8 cellular contexts compared by ENCODE assay signal in genomic region chr3:14403636-14404395, GRCh38. TPM values are rescaled to one million over a fixed set of nuclear protein-coding genes. Genes with fewer than 3 reads are reported as not detected.
DNase-seq lines count a peak whose midpoint lies in the region; ATAC-seq and TF ChIP-seq lines count a peak whose summit lies in the region.

No MANE protein-coding gene starts in this region.

- WGBS in heart right ventricle, 2 donors, result 14% methylated on average over 13 of the region's 13 CpGs

- no peaks in the 10 kb centered on the region for H3K9me3 ChIP-seq in CD4-positive, alpha-beta T cell (ENCODE audit: control insufficient read depth, low read length)
- H3K9me3 ChIP-seq in heart right ventricle, result no peaks in the 10 kb centered on the region

- intact Hi-C loops in CD4-positive, alpha-beta T cell (cut with DNase I, micrococcal nuclease), result loop anchor here (1.0 to 10.0 kb wide), 12 partner anchors 57 to 1562 kb away; partner anchors contain the start of genes LSM3 (in 2 of the 2), XPC (in 2 of the 2), CHCHD4 (in 1 of the 2) and NR2C2 (in 1 of the 2)
- intact Hi-C loops in activated CD4-positive, alpha-beta memory T cell treated with anti-CD3 and anti-CD28 coated beads for 36 hours (cut with micrococcal nuclease), result loop anchor here (2.0 to 5.0 kb wide), 2 partner anchors 225 to 543 kb away; partner anchors contain the start of genes LSM3, NR2C2 and XPC
- intact Hi-C loops in heart right ventricle (cut with DNase I), result loop anchor here in 8 of 10 donors (2.0 to 10.0 kb wide), 7 partner anchors 33 to 139 kb away; no protein-coding TSS in a partner anchor

- peaks cover 14 to 64% (median 29%) of the 10 kb centered on the region in 9 donors for H3K4me1 ChIP-seq in heart right ventricle

- peak overlapping the region; percentile 96 for H3K4me3 Mint-ChIP-seq in CD4-positive, alpha-beta T cell
- peak overlapping the region; percentile 99 for H3K4me3 Mint-ChIP-seq in activated CD4-positive, alpha-beta memory T cell treated with anti-CD3 and anti-CD28 coated beads for 36 hours

- no peaks in the 10 kb centered on the region for H3K27me3 ChIP-seq in CD4-positive, alpha-beta T cell (ENCODE audit: control insufficient read depth, insufficient read depth, low read length)
- peaks cover 0 to 17% (median 0%) of the 10 kb centered on the region in 7 donors for H3K27me3 ChIP-seq in heart right ventricle

- peaks cover 0 to 17% (median 0%) of the 10 kb centered on the region in 9 donors for H3K36me3 ChIP-seq in heart right ventricle

- POLR2A ChIA-PET in CD4-positive, alpha-beta T cell (lab: Charles Lee), result interaction anchor here (1.0 to 3.5 kb wide), 4 partner anchors 17 to 1562 kb away, joined by 3 to 107 read pairs (median 3); partner anchors contain the start of genes LSM3, RPL32 and XPC
- POLR2A ChIA-PET in activated CD4-positive, alpha-beta memory T cell treated with anti-CD3 and anti-CD28 coated beads for 36 hours (lab: Charles Lee), result interaction anchor here (1.8 to 3.3 kb wide), 2 partner anchors 29 to 54 kb away, joined by 6 to 50 read pairs; no protein-coding TSS in a partner anchor

- H3K27ac ChIP-seq in CD4-positive, alpha-beta T cell (ENCODE audit: low read depth, low read length), result peak overlapping the region; percentile 82
- peak overlapping the region; percentile 38 to 94 (median 86) for H3K27ac ChIP-seq in heart right ventricle

- H3K27ac Mint-ChIP-seq in CD4-positive, alpha-beta T cell, result peak overlapping the region; percentile 90
- H3K27ac Mint-ChIP-seq in activated CD4-positive, alpha-beta memory T cell treated with anti-CD3 and anti-CD28 coated beads for 36 hours, result no peak overlapping the region

- DNase-seq in CD4-positive, alpha-beta T cell, result no peak
- DNase-seq in HuH-7.5 (ENCODE audit: low spot score) (peak; percentile 64), heart right ventricle (peak; percentile 69 to 71), retina (peak; percentile 62), 8988T (no peak)
- DNase-seq in activated CD4-positive, alpha-beta memory T cell treated with anti-CD3 and anti-CD28 coated beads for 36 hours, result no peak

- no peak for TF ChIP-seq CTCF in CD4-positive, alpha-beta T cell (IDR thresholded peaks at IDR 0.05)
- no peak for TF ChIP-seq CTCF in heart right ventricle (IDR thresholded peaks at IDR 0.05)

- peak overlapping the region; percentile 52 to 87 (median 72) for H3K4me3 ChIP-seq in heart right ventricle

- ATAC-seq in CD4-positive, alpha-beta T cell (ENCODE audit: poor library complexity), result no peak
- ATAC-seq in heart right ventricle (peak; percentile 12 to 70 (median 62)), HG02623 (IDR thresholded peaks at IDR 0.05; ENCODE audit: unreplicated experiment) (no peak), GM18907 (IDR thresholded peaks at IDR 0.05; ENCODE audit: unreplicated experiment) (no peak)

- H3K36me3 Mint-ChIP-seq in CD4-positive, alpha-beta T cell (ENCODE audit: low read depth), result peaks cover 20% of the 10 kb centered on the region
- peaks cover 10% of the 10 kb centered on the region for H3K36me3 Mint-ChIP-seq in activated CD4-positive, alpha-beta memory T cell treated with anti-CD3 and anti-CD28 coated beads for 36 hours

- no peaks in the 10 kb centered on the region for H3K27me3 Mint-ChIP-seq in CD4-positive, alpha-beta T cell
- H3K27me3 Mint-ChIP-seq in activated CD4-positive, alpha-beta memory T cell treated with anti-CD3 and anti-CD28 coated beads for 36 hours, result no peaks in the 10 kb centered on the region

- peaks cover 50% of the 10 kb centered on the region for H3K4me1 Mint-ChIP-seq in CD4-positive, alpha-beta T cell (ENCODE audit: low read depth)
- H3K4me1 Mint-ChIP-seq in activated CD4-positive, alpha-beta memory T cell treated with anti-CD3 and anti-CD28 coated beads for 36 hours (ENCODE audit: low read depth), result peaks cover 33% of the 10 kb centered on the region

- CTCF ChIA-PET in CD4-positive, alpha-beta T cell (lab: Charles Lee), result interaction anchor here (1.0 to 4.7 kb wide), 4 partner anchors 21 to 65 kb away, joined by 3 to 42 read pairs (median 20); no protein-coding TSS in a partner anchor
- CTCF ChIA-PET in activated CD4-positive, alpha-beta memory T cell treated with anti-CD3 and anti-CD28 coated beads for 36 hours (lab: Charles Lee), result interaction anchor here (1.0 to 1.7 kb wide), 4 partner anchors 18 to 200 kb away, joined by 3 to 7 read pairs (median 5); no protein-coding TSS in a partner anchor

- H3K9me3 Mint-ChIP-seq in CD4-positive, alpha-beta T cell, result no peaks in the 10 kb centered on the region
- H3K9me3 Mint-ChIP-seq in activated CD4-positive, alpha-beta memory T cell treated with anti-CD3 and anti-CD28 coated beads for 36 hours, result no peaks in the 10 kb centered on the region

RNA-seq across cellular contexts. Expression of gene SLC6A6, which starts 1.4 kb away (rescaled TPM):
- 10 to 100 TPM; 27.8 to 31.2 TPM for total RNA-seq in CD4-positive, alpha-beta T cell
- 10 to 100 TPM; 44.0 to 45.1 TPM for total RNA-seq in activated CD4-positive, alpha-beta memory T cell treated with anti-CD3 and anti-CD28 coated beads for 36 hours
- total RNA-seq in heart right ventricle, result 10 to 100 TPM; 11.4 to 68.7 (median 44.0) TPM
- 10 to 100 TPM in 1 of 2 donors, 1 to 10 TPM in 1; 7.7 to 55.4 TPM for polyA plus RNA-seq in heart right ventricle

Comparison
In these comparisons a context has a peak if more than half of its experiments do, and no peak if none do; other contexts are left out.
1. ATAC-seq: peak in heart right ventricle (8 of 8); none in CD4-positive, alpha-beta T cell (single experiment), HG02623 (single experiment) and GM18907 (single experiment).
2. DNase-seq: peak in HuH-7.5 (single experiment), heart right ventricle (2 of 2) and retina (single experiment); none in CD4-positive, alpha-beta T cell (0 of 10), activated CD4-positive, alpha-beta memory T cell treated with anti-CD3 and anti-CD28 coated beads for 36 hours (single experiment) and 8988T (single experiment).